Comparison of ENCODE assay signal across 8 cellular contexts in the genomic region with DNA sequence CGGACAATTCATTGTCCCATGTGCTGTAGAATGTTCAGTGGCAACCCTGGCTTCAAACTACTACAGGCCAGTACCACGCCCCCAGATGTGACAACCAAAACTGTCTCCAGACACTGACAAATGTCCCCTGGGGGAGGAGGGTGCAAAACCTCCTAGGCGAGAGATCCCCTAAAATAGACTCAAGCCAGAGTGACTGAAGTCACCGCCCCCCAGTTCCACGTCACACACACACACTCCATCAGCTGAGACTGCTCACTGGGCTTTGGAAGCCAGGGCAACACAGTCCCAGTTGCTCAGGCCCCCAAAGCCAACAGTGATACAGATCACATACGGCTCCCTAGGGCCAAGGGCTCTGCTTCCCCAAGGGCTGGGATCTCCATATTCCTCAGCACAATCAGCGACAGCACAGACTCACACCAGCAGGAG. TPM values are rescaled to one million over a fixed set of nuclear protein-coding genes. Genes with fewer than 3 reads are reported as not detected.
DNase-seq lines count a peak whose midpoint lies in the region; ATAC-seq, FAIRE-seq and TF ChIP-seq lines count a peak whose summit lies in the region.

No MANE protein-coding gene starts in this region.

- DNase-seq in DND-41 (no peak), endothelial cell of umbilical vein (ENCODE audit: low read depth, low spot score) (no peak), NOMO-1 treated with DMSO at 0.1 percent for 48 hours (lab: John Stamatoyannopoulos, UW; ENCODE audit: unreplicated experiment) (no peak), hippocampal formation (lab: John Stamatoyannopoulos, UW) (no peak), esophagus squamous epithelium (lab: John Stamatoyannopoulos, UW) (no peak), NCI-H69 (lab: John Stamatoyannopoulos, UW) (no peak)

- 74 to 81% methylated on average over 3 of the region's 7 CpGs for WGBS in esophagus squamous epithelium, 2 donors

- H3K4me2 ChIP-seq in DND-41 (ENCODE audit: insufficient read depth, low read length), result no peak overlapping the region
- peak overlapping the region; percentile 60 for H3K4me2 ChIP-seq in endothelial cell of umbilical vein (ENCODE audit: insufficient read depth, low read length)

- H3K9me1 ChIP-seq in endothelial cell of umbilical vein (replicated peaks; ENCODE audit: control insufficient read depth, extremely low read depth, insufficient read depth, low read length), result no peaks in the 10 kb centered on the region

- CTCF ChIA-PET in endothelial cell of umbilical vein (lab: Charles Lee), result interaction anchor here (1.9 kb wide), 2 partner anchors 19 to 114 kb away, joined by 6 to 14 read pairs; partner anchors contain the start of gene HDAC4

- ATAC-seq in DND-41 (ENCODE audit: insufficient read depth, low read depth) (no peak), GM19395 (IDR thresholded peaks at IDR 0.05; ENCODE audit: unreplicated experiment) (peak; percentile 65), HG03442 (IDR thresholded peaks at IDR 0.05; ENCODE audit: unreplicated experiment) (peak; percentile 60)

- no peak overlapping the region for H3K4me3 ChIP-seq in DND-41 (ENCODE audit: low read depth in 1 of 2, low read length in 2 of 2)
- H3K4me3 ChIP-seq in endothelial cell of umbilical vein (replicated peaks in 1 of 3; ENCODE audit: insufficient read depth in 1 of 3, low read depth in 1 of 3, low read length in 3 of 3), result no peak overlapping the region
- H3K4me3 ChIP-seq in esophagus squamous epithelium, result no peak overlapping the region

- peaks cover 100% of the 10 kb centered on the region for H3K79me2 ChIP-seq in DND-41 (ENCODE audit: insufficient read depth, low read length)
- H3K79me2 ChIP-seq in endothelial cell of umbilical vein (ENCODE audit: control insufficient read depth, insufficient read depth, low read length), result no peaks in the 10 kb centered on the region

- H3K27me3 ChIP-seq in DND-41 (ENCODE audit: insufficient read depth, low read length, poor library complexity), result no peaks in the 10 kb centered on the region
- no peaks in the 10 kb centered on the region for H3K27me3 ChIP-seq in endothelial cell of umbilical vein (ENCODE audit: control insufficient read depth in 2 of 2, insufficient read depth in 2 of 2, low read length in 2 of 2)
- H3K27me3 ChIP-seq in esophagus squamous epithelium, result no peaks in the 10 kb centered on the region

- no TSS peak for BruUV-seq in endothelial cell of umbilical vein (replicated peaks; lab: Mats Ljungman, UMichigan)

- H3K9ac ChIP-seq in DND-41 (ENCODE audit: low read depth, low read length), result no peak overlapping the region
- H3K9ac ChIP-seq in endothelial cell of umbilical vein (replicated peaks; ENCODE audit: extremely low read depth, insufficient read depth, low read length), result no peak overlapping the region

- intact Hi-C loops in endothelial cell of umbilical vein (cut with micrococcal nuclease) (loop anchor here (1.0 to 5.0 kb wide), 3 partner anchors 20 to 500 kb away; partner anchors contain the start of gene HDAC4), esophagus squamous epithelium (cut with DNase I) (no loop called here)

- POLR2A ChIA-PET in endothelial cell of umbilical vein (lab: Charles Lee), result interaction anchor here (0.7 to 1.1 kb wide), 2 partner anchors 19 kb away, joined by 3 to 4 read pairs; partner anchors contain the start of gene HDAC4

- H4K20me1 ChIP-seq in DND-41 (ENCODE audit: insufficient read depth, low read length), result peaks cover 94% of the 10 kb centered on the region
- H4K20me1 ChIP-seq in endothelial cell of umbilical vein (replicated peaks; ENCODE audit: control insufficient read depth, extremely low read depth, insufficient read depth, low read length), result no peaks in the 10 kb centered on the region

- H2AFZ ChIP-seq in DND-41 (ENCODE audit: low read depth, low read length) (no peak overlapping the region), endothelial cell of umbilical vein (ENCODE audit: low read depth, low read length) (no peak overlapping the region)

- H3K27ac ChIP-seq in DND-41 (ENCODE audit: low read length) (peak overlapping the region; percentile 25; the same call in 1 of the 2 replicates), endothelial cell of umbilical vein (ENCODE audit: insufficient read depth, low read depth, low read length) (peak overlapping the region; percentile 19), esophagus squamous epithelium (no peak overlapping the region)

- no peak for TF ChIP-seq POLR2A in endothelial cell of umbilical vein (IDR thresholded peaks at IDR 0.05; ENCODE audit: low read depth, low read length)
- no peak for TF ChIP-seq POLR2A in esophagus squamous epithelium (IDR thresholded peaks at IDR 0.05)

- no peak for FAIRE-seq in endothelial cell of umbilical vein (lab: Jason Lieb, UNC)

- H3K36me3 ChIP-seq in DND-41 (ENCODE audit: insufficient read depth, low read length) (peaks cover 96% of the 10 kb centered on the region), endothelial cell of umbilical vein (ENCODE audit: control insufficient read depth in 2 of 2, extremely low read depth in 1 of 2, insufficient read depth in 2 of 2, low read length in 2 of 2) (peaks cover 0 to 2% of the 10 kb centered on the region in 2 experiments), esophagus squamous epithelium (peaks cover 0 to 34% (median 4%) of the 10 kb centered on the region in 3 donors)

- H3K9me3 ChIP-seq in DND-41 (ENCODE audit: insufficient read depth, low read length, severe bottlenecking) (no peaks in the 10 kb centered on the region), endothelial cell of umbilical vein (replicated peaks; ENCODE audit: control insufficient read depth, insufficient read depth, low read length) (no peaks in the 10 kb centered on the region), esophagus squamous epithelium (no peaks in the 10 kb centered on the region)

- peaks cover 53% of the 10 kb centered on the region for H3K4me1 ChIP-seq in DND-41 (ENCODE audit: insufficient read depth, low read length)
- H3K4me1 ChIP-seq in endothelial cell of umbilical vein (ENCODE audit: control insufficient read depth, extremely low read depth, insufficient read depth, low read length), result peaks cover 15% of the 10 kb centered on the region
- peaks cover 0 to 17% (median 3%) of the 10 kb centered on the region in 3 donors for H3K4me1 ChIP-seq in esophagus squamous epithelium

- TF ChIP-seq CTCF in DND-41 (IDR thresholded peaks at IDR 0.05; ENCODE audit: borderline replicate concordance, extremely low read depth, low read length, poor library complexity, severe bottlenecking) (no peak), endothelial cell of umbilical vein (IDR thresholded peaks at IDR 0.05; ENCODE audit: extremely low read depth in 1 of 2, insufficient read depth in 1 of 2, low read depth in 1 of 2, low read length in 2 of 2) (no peak), esophagus squamous epithelium (IDR thresholded peaks at IDR 0.05) (no peak)

- dilution Hi-C loops in endothelial cell of umbilical vein (cut with MboI; ENCODE audit: extremely low pct_ligation_motif_present, low sequenced_read_pairs), result no loop called here

TF ChIP-seq in endothelial cell of umbilical vein, 7 proteins besides CTCF, POLR2A, EP300 and RAD21:
- no peak for TF ChIP-seq FOS (IDR thresholded peaks at IDR 0.05; ENCODE audit: borderline replicate concordance, insufficient read depth, low read length)
- no peak for TF ChIP-seq GATA2 (IDR thresholded peaks at IDR 0.05; ENCODE audit: insufficient read depth, insufficient read length, low read depth, low read length)
- no peak for TF ChIP-seq MAX (IDR thresholded peaks at IDR 0.05; ENCODE audit: insufficient read depth, insufficient read length)
- TF ChIP-seq JUN (IDR thresholded peaks at IDR 0.05; ENCODE audit: borderline replicate concordance, insufficient read depth, insufficient read length, low read depth), result no peak
- TF ChIP-seq EZH2 (IDR thresholded peaks at IDR 0.05; ENCODE audit: borderline replicate concordance, low read depth, low read length, severe bottlenecking), result no peak
- no peak for TF ChIP-seq POLR2AphosphoS5 (IDR thresholded peaks at IDR 0.05; ENCODE audit: insufficient read depth, low read depth, low read length)
- TF ChIP-seq MYC (IDR thresholded peaks at IDR 0.05; ENCODE audit: low read depth, low read length), result no peak

RNA-seq across cellular contexts. Expression of gene HDAC4, which starts 19.1 kb away (rescaled TPM):
- total RNA-seq in endothelial cell of umbilical vein (22.5 and 33.0 TPM in 2 replicates), esophagus squamous epithelium (10 to 100 TPM; 21.6 to 72.7 (median 35.2) TPM)
- polyA plus RNA-seq in endothelial cell of umbilical vein, result 10.3 and 13.4 TPM in 2 replicates
- 4.9 and 5.8 TPM in 2 replicates for polyA plus RNA-seq in endothelial cell of umbilical vein (2011; cell fraction: cytosol; rRNA removed)
- 27.8 and 37.8 TPM in 2 replicates for polyA plus RNA-seq in endothelial cell of umbilical vein (2011; cell fraction: nucleus; rRNA removed)
- 6.5 and 9.4 TPM in 2 replicates for polyA plus RNA-seq in endothelial cell of umbilical vein (2012)
- 31.5 and 40.6 TPM in 2 replicates for polyA minus RNA-seq in endothelial cell of umbilical vein
- polyA minus RNA-seq in endothelial cell of umbilical vein (2011; cell fraction: cytosol; rRNA and poly(A)+ RNA removed), result 22.6 TPM
- polyA minus RNA-seq in endothelial cell of umbilical vein (2011; cell fraction: nucleus; rRNA and poly(A)+ RNA removed), result 40.1 and 54.5 TPM in 2 replicates

Comparison
In these comparisons a context has a peak if more than half of its experiments do, and no peak if none do; other contexts are left out.
1. H3K27ac ChIP-seq: peak in DND-41 (single experiment) and endothelial cell of umbilical vein (single experiment); none in esophagus squamous epithelium (0 of 4).